11 cellular contexts compared by ENCODE assay signal in genomic region chr1:151482017-151482416, GRCh38. TPM values are rescaled to one million over a fixed set of nuclear protein-coding genes. Genes with fewer than 3 reads are reported as not detected.
"Had no signal": no experiment of that assay in that cellular context is flagged by ENCODE, and none has a peak within 500 bp of the region (broad histone marks: within the 10 kb centered on the region; RNA-seq: fewer than 3 reads in every experiment).

No MANE protein-coding gene starts in this region.

- H3K9ac ChIP-seq: GM23248 had no signal

- H2AFZ ChIP-seq: GM23248, GM23338 had no signal

- H3K4me2 ChIP-seq: GM23338 had no signal

- DNase-seq: GM23248, GOT3, H7, H9, HCEC 1CT, HFFc6 had no signal

- H3K4me1 ChIP-seq: HAP-1 had no signal

- H3K4me3 ChIP-seq: GM23248, GM23338, HAP-1 had no signal

- ATAC-seq: GM23338, HCT116 had no signal

- H3K27ac ChIP-seq: GM23248 had no signal

- FAIRE-seq: H1, H54 had no signal

- H3K36me3 ChIP-seq: HAP-1 had no signal

RNA-seq across cellular contexts. Expression of gene CGN, which starts 29.2 kb away (rescaled TPM):
- total RNA-seq: GM23248 had no signal
- polyA plus RNA-seq: GM23248 had no signal
